Comparison of ENCODE assay signal across 26 cellular contexts in the genomic region with DNA sequence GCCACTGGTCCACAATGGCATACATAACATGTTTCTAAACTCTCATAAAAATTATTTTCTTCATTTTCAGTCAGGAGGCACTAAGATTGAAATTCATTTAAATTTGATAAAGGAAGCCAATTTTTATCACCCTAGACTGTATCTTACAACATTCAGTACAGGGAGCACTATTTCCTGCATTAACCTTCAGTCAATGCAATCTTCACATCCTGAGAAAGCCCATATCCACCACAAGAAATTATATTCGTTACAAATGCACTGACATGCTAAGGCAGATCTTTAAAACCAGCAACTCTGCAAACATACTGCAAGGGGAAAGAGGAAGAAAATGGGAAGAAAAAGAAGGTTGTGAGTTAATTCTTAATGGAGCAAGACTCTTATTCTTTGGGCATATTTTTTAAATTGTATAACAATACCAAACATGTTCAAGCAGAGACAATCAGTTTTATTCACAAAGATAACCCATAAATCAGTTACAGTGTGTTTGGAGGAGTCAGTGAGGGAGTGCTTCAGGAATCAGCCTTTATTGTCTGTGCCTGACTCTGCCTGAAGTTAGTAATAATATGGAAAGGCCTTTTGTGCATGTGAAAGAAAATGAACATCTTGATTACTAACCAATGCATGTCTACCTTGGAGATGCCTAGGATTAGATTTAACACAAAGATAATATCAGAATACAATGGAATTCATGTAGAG.
"Had no signal": no experiment of that assay in that cellular context is flagged by ENCODE, and none has a peak within 500 bp of the region (broad histone marks: within the 10 kb centered on the region; RNA-seq: fewer than 3 reads in every experiment).

No MANE protein-coding gene starts in this region.

- H3K27me3 ChIP-seq: ovary, uterus had no signal

- H3K27ac ChIP-seq: coronary artery, dorsolateral prefrontal cortex, heart right ventricle, ovary, uterus had no signal

- ATAC-seq: activated CD4-positive, alpha-beta T cell treated with anti-CD3 and anti-CD28 coated beads for 36 hours; activated T-cell treated with anti-CD3 and anti-CD28 coated beads, Interleukin-2, amount 50 U/mL, for 72 hours; heart right ventricle; left ventricle myocardium superior; naive thymus-derived CD4-positive, alpha-beta T cell; stimulated activated memory B cell treated with anti-CD40 and anti-IgM and Interleukin-4, amounts not matched to agents 10 μg/mL and 1 μg/mL and 100 μg/mL, for 72 hours; stimulated activated naive CD8-positive, alpha-beta T cell treated with anti-CD3 and anti-CD28 coated beads, Interleukin-15, amount 100 ng/mL, for 72 hours had no signal

- H3K4me2 ChIP-seq: smooth muscle cell had no signal

- H3K4me3 ChIP-seq: coronary artery, dorsolateral prefrontal cortex, heart right ventricle, ovary, smooth muscle cell, uterus had no signal

- H3K9me3 ChIP-seq: heart right ventricle, ovary, uterus had no signal

- DNase-seq: activated CD4-positive, alpha-beta T cell treated with anti-CD3 and anti-CD28 coated beads for 36 hours; activated CD4-positive, alpha-beta T cell treated with anti-CD3 and anti-CD28 coated beads, Interleukin-2, amount 50 U/mL, for 4 hours; activated CD4-positive, CD25-positive, alpha-beta regulatory T cell; activated effector memory CD4-positive, alpha-beta T cell treated with Interleukin-2 at 50 U/mL for 16 hours; activated naive CD4-positive, alpha-beta T cell treated with Interleukin-2 at 50 U/mL for 16 hours; activated T-cell treated with anti-CD3 and anti-CD28 coated beads for 4 hours; activated T-cell treated with anti-CD3 and anti-CD28 coated beads, Interleukin-2, amount 50 U/mL, for 72 hours; anterior cingulate cortex; dorsolateral prefrontal cortex; effector memory CD4-positive, alpha-beta T cell; erythroblast; foreskin melanocyte; heart right ventricle; left ventricle myocardium superior; naive thymus-derived CD4-positive, alpha-beta T cell; ovary; retina; stimulated activated CD4-positive, alpha-beta T cell treated with anti-CD3 and anti-CD28 coated beads, Interleukin-1b, Interleukin-23, amount 100 ng/mL, for 48 hours; stimulated activated CD4-positive, alpha-beta T cell treated with anti-CD3 and anti-CD28 coated beads, Interleukin-4, amount 100 ng/mL, for 4 hours; stimulated activated CD8-positive, alpha-beta memory T cell treated with anti-CD3 and anti-CD28 coated beads, Interleukin-4, amount 100 ng/mL, for 48 hours; stimulated activated naive CD8-positive, alpha-beta T cell treated with anti-CD3 and anti-CD28 coated beads, Interleukin-15, amount 100 ng/mL, for 72 hours; substantia nigra; uterus had no signal

- H3K36me3 ChIP-seq: heart right ventricle, ovary, uterus had no signal

- H3K4me1 ChIP-seq: heart right ventricle, uterus had no signal
